In genomic region chr18:49137093-49137492, GRCh38 we compare ENCODE assay signal across 13 cellular contexts.
DNase-seq lines count a peak whose midpoint lies in the region; ATAC-seq and TF ChIP-seq lines count a peak whose summit lies in the region.
"Had no signal": no experiment of that assay in that cellular context is flagged by ENCODE, and none has a peak within 500 bp of the region (broad histone marks: within the 10 kb centered on the region; RNA-seq: fewer than 3 reads in every experiment).

No MANE protein-coding gene starts in this region.

- H3K4me3 ChIP-seq in heart left ventricle (no peak overlapping the region), right atrium auricular region (no peak overlapping the region), epithelial cell of esophagus (ENCODE audit: low read length) (no peak overlapping the region), transverse colon (no peak overlapping the region), brain microvascular endothelial cell (ENCODE audit: low read depth, low read length) (no peak overlapping the region)

- no peak overlapping the region for H3K27ac ChIP-seq in heart left ventricle
- H3K27ac ChIP-seq in right atrium auricular region: no peak overlapping the region
- no peak overlapping the region for H3K27ac ChIP-seq in transverse colon
- no peak overlapping the region for H3K27ac ChIP-seq in brain microvascular endothelial cell

- TF ChIP-seq POLR2A in heart left ventricle (IDR thresholded peaks at IDR 0.05): no peak
- TF ChIP-seq POLR2A in transverse colon (IDR thresholded peaks at IDR 0.05): no peak

- no peak for TF ChIP-seq CTCF in heart left ventricle (IDR thresholded peaks at IDR 0.05)
- TF ChIP-seq CTCF in right atrium auricular region (IDR thresholded peaks at IDR 0.05): no peak
- no peak for TF ChIP-seq CTCF in epithelial cell of esophagus (IDR thresholded peaks at IDR 0.05; ENCODE audit: insufficient read depth, low read depth, low read length, missing control alignments)
- TF ChIP-seq CTCF in transverse colon (IDR thresholded peaks at IDR 0.05): no peak
- no peak for TF ChIP-seq CTCF in brain microvascular endothelial cell (IDR thresholded peaks at IDR 0.05; ENCODE audit: low read depth, low read length, missing control alignments)

- H3K36me3 ChIP-seq in heart left ventricle (no peaks in the 10 kb centered on the region), right atrium auricular region (no peaks in the 10 kb centered on the region), transverse colon (no peaks in the 10 kb centered on the region), brain microvascular endothelial cell (replicated peaks) (no peaks in the 10 kb centered on the region)

- DNase-seq in heart left ventricle: no peak
- no peak for DNase-seq in right atrium auricular region (ENCODE audit: low spot score)
- DNase-seq in NCI-H146 (lab: John Stamatoyannopoulos, UW): peak; percentile 24
- peak; percentile 0 for DNase-seq in epithelial cell of esophagus (ENCODE audit: low read depth)
- DNase-seq in transverse colon: no peak
- no peak for DNase-seq in stimulated activated CD4-positive, alpha-beta T cell treated with anti-CD3 and anti-CD28 coated beads, Interleukin-2, amount 100 ng/mL, for 24 hours
- DNase-seq in brain microvascular endothelial cell: no peak
- DNase-seq: C1 segment of cervical spinal cord; Calu3; CD4-positive, alpha-beta T cell; DMS 273 treated with DMSO at 0.1 percent for 48 hours; GOT3; H9 had no signal

- no peaks in the 10 kb centered on the region for H3K27me3 ChIP-seq in heart left ventricle
- H3K27me3 ChIP-seq in right atrium auricular region: no peaks in the 10 kb centered on the region
- H3K27me3 ChIP-seq in transverse colon: no peaks in the 10 kb centered on the region
- no peaks in the 10 kb centered on the region for H3K27me3 ChIP-seq in brain microvascular endothelial cell (replicated peaks)

- ATAC-seq in heart left ventricle: peak in 3 of 4 donors; percentile 44 to 73 (median 69)

- in situ Hi-C loops in transverse colon (cut with MboI; ENCODE audit: low pct_ligation_motif_present in 1 of 4, low pct_unique_long_range_greater_than_20kb in 1 of 4, low sequenced_read_pairs in 3 of 4): no loop called here
- in situ Hi-C loops in brain microvascular endothelial cell (cut with HindIII; ENCODE audit: low pct_ligation_motif_present, low sequenced_read_pairs): no loop called here

- WGBS in heart left ventricle, 4 donors: 56 to 71% (median 67%) methylated on average over 2 of the region's 2 CpGs
- 90 to 100% methylated on average over 2 of the region's 2 CpGs for WGBS in transverse colon (ENCODE audit: low coverage in 1 of 2), 2 donors

- intact Hi-C loops in heart left ventricle (cut with DNase I): no loop called here
- intact Hi-C loops in transverse colon (cut with DNase I; ENCODE audit: low total_unique reads): no loop called here

- peaks cover 0 to 10% (median 1%) of the 10 kb centered on the region in 12 donors for H3K4me1 ChIP-seq in heart left ventricle
- H3K4me1 ChIP-seq in right atrium auricular region: no peaks in the 10 kb centered on the region
- no peaks in the 10 kb centered on the region for H3K4me1 ChIP-seq in transverse colon

- H3K9me3 ChIP-seq in heart left ventricle: no peaks in the 10 kb centered on the region
- H3K9me3 ChIP-seq in right atrium auricular region: no peaks in the 10 kb centered on the region
- no peaks in the 10 kb centered on the region for H3K9me3 ChIP-seq in transverse colon

- no peak for TF ChIP-seq EP300 in transverse colon (IDR thresholded peaks at IDR 0.05; ENCODE audit: low read depth)

Comparison
In these comparisons a context has a peak if more than half of its experiments do, and no peak if none do; other contexts are left out.
1. DNase-seq: peak in NCI-H146 (single experiment) and epithelial cell of esophagus (single experiment); none in heart left ventricle (0 of 5), right atrium auricular region (single experiment), transverse colon (single experiment), stimulated activated CD4-positive, alpha-beta T cell treated with anti-CD3 and anti-CD28 coated beads, Interleukin-2, amount 100 ng/mL, for 24 hours (0 of 2) and brain microvascular endothelial cell (single experiment).